Comparison of ENCODE assay signal across 8 cellular contexts in the genomic region with DNA sequence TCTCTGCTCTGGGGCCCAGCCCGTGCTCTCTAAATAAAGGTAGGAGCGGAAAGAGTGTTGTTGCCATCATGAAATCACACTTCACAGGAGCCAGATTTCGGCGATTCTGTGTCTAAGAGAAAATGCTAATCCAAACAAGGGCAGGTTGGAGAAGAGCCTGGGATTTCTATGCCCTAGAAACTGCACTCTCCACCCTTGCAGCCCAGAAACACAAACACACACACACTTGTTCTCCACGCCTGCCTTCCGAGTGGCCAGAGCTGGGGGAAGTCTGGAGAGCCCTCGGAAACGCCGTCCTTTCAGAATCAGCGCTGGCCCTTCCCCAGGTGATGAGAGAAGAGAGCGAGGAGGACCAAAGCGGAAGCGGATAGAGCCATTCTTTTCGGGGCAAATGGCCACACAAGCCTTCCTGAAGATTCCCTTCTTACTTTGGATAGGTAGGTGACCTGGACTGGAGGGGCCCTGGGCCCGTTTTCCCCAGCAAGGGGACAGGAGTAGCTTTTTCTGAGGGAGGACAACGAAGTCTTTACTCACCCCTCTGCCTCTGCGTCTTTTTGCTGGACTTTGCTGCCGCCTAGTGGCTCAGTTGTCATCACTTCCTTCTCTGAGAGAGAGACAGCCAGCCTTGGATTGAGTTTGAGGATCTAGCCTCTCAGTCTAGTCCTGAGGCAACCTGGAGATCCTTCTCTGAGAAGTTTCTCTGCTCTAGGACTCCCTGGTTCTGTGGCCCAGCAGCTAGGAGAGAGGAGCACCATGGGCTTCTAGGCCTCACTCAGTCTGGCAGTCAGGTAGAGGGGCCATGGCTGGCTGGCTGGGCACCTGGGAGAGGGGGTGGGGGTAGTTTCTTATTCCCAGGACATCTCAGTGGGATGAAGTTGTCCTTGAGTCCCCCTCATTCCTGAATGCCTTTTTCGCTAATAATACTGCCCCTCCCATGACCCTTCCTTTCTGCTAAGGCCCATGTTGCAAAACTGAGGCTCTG.
DNase-seq lines count a peak whose midpoint lies in the region; ATAC-seq and TF ChIP-seq lines count a peak whose summit lies in the region.

No MANE protein-coding gene starts in this region.

- DNase-seq in NCI-H82 treated with DMSO at 0.1 percent for 48 hours (lab: John Stamatoyannopoulos, UW; ENCODE audit: unreplicated experiment), result peak; percentile 49
- DNase-seq in activated CD8-positive, alpha-beta memory T cell treated with anti-CD3 and anti-CD28 coated beads for 1 hour (ENCODE audit: extremely low read depth in 1 of 2, low read depth in 1 of 2), result peak; percentile 55 to 70
- DNase-seq in effector memory CD8-positive, alpha-beta T cell, result peak; percentile 72 to 81 (median 79)
- peak; percentile 97 for DNase-seq in medulla oblongata (ENCODE audit: extremely low spot score)
- peak; percentile 58 to 72 (median 69) for DNase-seq in stimulated activated CD4-positive, alpha-beta T cell treated with anti-CD3 and anti-CD28 coated beads, TNF-alpha, amount 100 ng/mL, for 48 hours (ENCODE audit: low read depth in 3 of 3)

- TF ChIP-seq CTCF in GM12875 (IDR thresholded peaks at IDR 0.05; ENCODE audit: borderline replicate concordance, insufficient read depth, low read depth, low read length), result peak; percentile 88

- H3K4me1 Mint-ChIP-seq in effector memory CD8-positive, alpha-beta T cell (ENCODE audit: low read depth in 2 of 2), result peaks cover 4% of the 10 kb centered on the region in 2 donors

- no peaks in the 10 kb centered on the region for H3K9me3 Mint-ChIP-seq in effector memory CD8-positive, alpha-beta T cell

- H3K27me3 Mint-ChIP-seq in effector memory CD8-positive, alpha-beta T cell, result no peaks in the 10 kb centered on the region

- peak overlapping the region; percentile 55 for H3K4me3 ChIP-seq in GM12875 (ENCODE audit: low read depth, low read length)

- ATAC-seq in HG03565 (IDR thresholded peaks at IDR 0.05; ENCODE audit: unreplicated experiment) (peak; percentile 67), HG02870 (IDR thresholded peaks at IDR 0.05; ENCODE audit: unreplicated experiment) (no peak)
- ATAC-seq in effector memory CD8-positive, alpha-beta T cell (replicated peaks), result peak; percentile 79

- H3K36me3 Mint-ChIP-seq in effector memory CD8-positive, alpha-beta T cell (ENCODE audit: insufficient read depth), result no peaks in the 10 kb centered on the region

- H3K4me3 Mint-ChIP-seq in effector memory CD8-positive, alpha-beta T cell, result peak overlapping the region; percentile 72 to 73

- peak overlapping the region in 1 of 2 donors; percentile 69 for H3K27ac Mint-ChIP-seq in effector memory CD8-positive, alpha-beta T cell
